In genomic region chr13:110308377-110309158, GRCh38 we compare ENCODE assay signal across 9 cellular contexts. TPM values are rescaled to one million over a fixed set of nuclear protein-coding genes. Genes with fewer than 3 reads are reported as not detected.
DNase-seq lines count a peak whose midpoint lies in the region; ATAC-seq and TF ChIP-seq lines count a peak whose summit lies in the region.
"Had no signal": no experiment of that assay in that cellular context is flagged by ENCODE, and none has a peak within 500 bp of the region (broad histone marks: within the 10 kb centered on the region; RNA-seq: fewer than 3 reads in every experiment).

No MANE protein-coding gene starts in this region.

- H3K9me3 ChIP-seq in GM23248 (ENCODE audit: low read depth): no peaks in the 10 kb centered on the region
- H3K9me3 ChIP-seq in left ventricle myocardium inferior (replicated peaks): no peaks in the 10 kb centered on the region

- TF ChIP-seq CTCF in WI38 (IDR thresholded peaks at IDR 0.05; ENCODE audit: low read depth, low read length) (no peak), left ventricle myocardium inferior (IDR thresholded peaks at IDR 0.05; ENCODE audit: borderline replicate concordance) (no peak), retinal pigment epithelial cell (conservative IDR thresholded peaks at IDR 0.05; ENCODE audit: low read depth, low read length) (no peak)

- peaks cover 29% of the 10 kb centered on the region for H3F3A ChIP-seq in GM23248 (ENCODE audit: insufficient read depth)

- H3K9me2 ChIP-seq in GM23248 (ENCODE audit: insufficient read depth): no peaks in the 10 kb centered on the region

- peak overlapping the region; percentile 99 for H3K4me2 ChIP-seq in GM23248 (ENCODE audit: unreplicated experiment)

- H3K27me3 ChIP-seq in GM23248 (replicated peaks; ENCODE audit: insufficient read depth) (no peaks in the 10 kb centered on the region), left ventricle myocardium inferior (ENCODE audit: low read depth) (no peaks in the 10 kb centered on the region)

- H2AFZ ChIP-seq in GM23248: peak overlapping the region; percentile 79

- WGBS in GM23248 (ENCODE audit: low coverage in 1 of 2, low lambda C conversion rate in 2 of 2, missing lambda C conversion rate in 2 of 2), 2 experiments: 16 to 17% methylated on average over 38 of the region's 38 CpGs

- H3K9ac ChIP-seq in GM23248: peak overlapping the region; percentile 85

- H3K27ac ChIP-seq in GM23248 (peak overlapping the region; percentile 47), left ventricle myocardium inferior (replicated peaks) (peak overlapping the region; percentile 97)

- H3K4me3 ChIP-seq in GM23248: peak overlapping the region; percentile 89
- peak overlapping the region; percentile 91 for H3K4me3 ChIP-seq in WI38 (ENCODE audit: low read depth, low read length)
- H3K4me3 ChIP-seq in left ventricle myocardium inferior: peak overlapping the region; percentile 83
- H3K4me3 ChIP-seq in retinal pigment epithelial cell (ENCODE audit: low read length): peak overlapping the region; percentile 87

- peaks cover 67% of the 10 kb centered on the region for H3K79me2 ChIP-seq in GM23248 (ENCODE audit: insufficient read depth)

- no peaks in the 10 kb centered on the region for H4K20me1 ChIP-seq in GM23248 (ENCODE audit: insufficient read depth)

- peaks cover 44% of the 10 kb centered on the region for H3K4me1 ChIP-seq in GM23248 (ENCODE audit: insufficient read depth)
- H3K4me1 ChIP-seq in left ventricle myocardium inferior: peaks cover 96% of the 10 kb centered on the region

- intact Hi-C loops in left ventricle myocardium inferior (cut with micrococcal nuclease): loop anchor here (10.0 kb wide), 2 partner anchors 84 to 106 kb away; no protein-coding TSS in a partner anchor

- peaks cover 4% of the 10 kb centered on the region; the same call in 1 of the 2 replicates for H3K36me3 ChIP-seq in GM23248 (ENCODE audit: low read depth)
- H3K36me3 ChIP-seq in left ventricle myocardium inferior: no peaks in the 10 kb centered on the region

- no peak for ATAC-seq in HG02642 (IDR thresholded peaks at IDR 0.05; ENCODE audit: poor library complexity, unreplicated experiment)

- in situ Hi-C loops in GM23248 (cut with MboI): no loop called here

- peak; percentile 73 for DNase-seq in GM23248
- no peak for DNase-seq in left ventricle myocardium inferior
- no peak for DNase-seq in retinal pigment epithelial cell (ENCODE audit: low read depth)
- no peak for DNase-seq in UCSD-AML1 (lab: John Stamatoyannopoulos, UW; ENCODE audit: unreplicated experiment)
- no peak for DNase-seq in NCI-H1436 (lab: John Stamatoyannopoulos, UW)
- no peak for DNase-seq in SIG-M5 treated with dmso at 0.1 percent for 504 hours (lab: John Stamatoyannopoulos, UW; ENCODE audit: unreplicated experiment)
- DNase-seq: SW 1271 had no signal

RNA-seq across cellular contexts. Expression of gene COL4A2, which starts 1.5 kb away (rescaled TPM):
- total RNA-seq in GM23248 (2014; rRNA removed; shearing (Covaris generic)): 455 and 524 TPM in 2 replicates
- 137 and 146 TPM in 2 replicates for polyA plus RNA-seq in GM23248 (2016; fragmentation: Nextera tagmentation; extraction: Ambion mirVana)
- total RNA-seq in left ventricle myocardium inferior: 117 TPM

RNA-seq across cellular contexts. Expression of gene COL4A1, which starts 1.6 kb away (rescaled TPM):
- total RNA-seq in GM23248 (2014; rRNA removed; shearing (Covaris generic)): 519 and 549 TPM in 2 replicates
- 183 and 184 TPM in 2 replicates for polyA plus RNA-seq in GM23248 (2016; fragmentation: Nextera tagmentation; extraction: Ambion mirVana)
- 120 TPM for total RNA-seq in left ventricle myocardium inferior
